In genomic region chr11:288328-289144, GRCh38 we compare ENCODE assay signal across 8 cellular contexts. TPM values are rescaled to one million over a fixed set of nuclear protein-coding genes. Genes with fewer than 3 reads are reported as not detected.
DNase-seq lines count a peak whose midpoint lies in the region; ATAC-seq, FAIRE-seq and TF ChIP-seq lines count a peak whose summit lies in the region.
"Had no signal": no experiment of that assay in that cellular context is flagged by ENCODE, and none has a peak within 500 bp of the region (broad histone marks: within the 10 kb centered on the region; RNA-seq: fewer than 3 reads in every experiment).

Gene PGGHG (plus strand): TSS chr11:289126. CDS start chr11:289817, 691 bp downstream.

- peak within 1 kb of the TSS; percentile 21 for H2AFZ ChIP-seq in trophoblast cell (ENCODE audit: insufficient read depth, low read length, poor library complexity)

- H2AK5ac ChIP-seq in trophoblast cell (ENCODE audit: low read length), result peak within 1 kb of the TSS; percentile 11

- peak within 1 kb of the TSS; percentile 94 for H3K27ac Mint-ChIP-seq in activated naive CD4-positive, alpha-beta T cell treated with anti-CD3 and anti-CD28 coated beads, Interleukin-2, amount 50 U/mL, for 24 hours

- H3K27ac ChIP-seq in cardiac muscle cell (no peak within 1 kb of the TSS), trophoblast cell (ENCODE audit: low read depth, low read length) (no peak within 1 kb of the TSS)

- DNase-seq in GM12891 (ENCODE audit: insufficient read length, low spot score) (peak; percentile 95), RCC 7860 (ENCODE audit: low spot score) (peak; percentile 18), cardiac muscle cell (ENCODE audit: low read depth in 1 of 2, low spot score in 1 of 2) (peak; percentile 50 to 78), trophoblast cell (peak; percentile 17 to 79), DMS153 treated with DMSO at 0.1 percent for 48 hours (lab: John Stamatoyannopoulos, UW; ENCODE audit: unreplicated experiment) (no peak)

- H2BK12ac ChIP-seq in trophoblast cell (ENCODE audit: low read length), result peak within 1 kb of the TSS; percentile 3

- peak within 1 kb of the TSS; percentile 40 for H4K8ac ChIP-seq in trophoblast cell (ENCODE audit: low read depth, low read length)

- no peak within 1 kb of the TSS for H3K9ac ChIP-seq in trophoblast cell (ENCODE audit: low read length)

- peak within 1 kb of the TSS; percentile 43 for H3K18ac ChIP-seq in trophoblast cell (ENCODE audit: low read length)

- no peaks in the 10 kb centered on the region for H3K36me3 ChIP-seq in cardiac muscle cell
- peaks cover 7 to 12% of the 10 kb centered on the region in 2 experiments for H3K36me3 ChIP-seq in trophoblast cell (ENCODE audit: control insufficient read depth in 1 of 2, insufficient read depth in 2 of 2, low read length in 2 of 2)

- no peaks in the 10 kb centered on the region for H3K9me3 ChIP-seq in cardiac muscle cell (ENCODE audit: low read depth)
- no peaks in the 10 kb centered on the region for H3K9me3 ChIP-seq in trophoblast cell (ENCODE audit: insufficient read depth, low read depth, low read length)

- H4K12ac ChIP-seq in trophoblast cell (ENCODE audit: low read depth, low read length), result peak within 1 kb of the TSS; percentile 33

- no peaks in the 10 kb centered on the region for H3K9me3 Mint-ChIP-seq in activated naive CD4-positive, alpha-beta T cell treated with anti-CD3 and anti-CD28 coated beads, Interleukin-2, amount 50 U/mL, for 24 hours

- no CpG with 5 or more reads among the region's 94 CpGs for WGBS in trophoblast cell (ENCODE audit: extremely low coverage, insufficient coverage, insufficient read length)

- peak; percentile 67 for ATAC-seq in HG02870 (IDR thresholded peaks at IDR 0.05; ENCODE audit: unreplicated experiment)

- peak within 1 kb of the TSS; percentile 18 for H3K4ac ChIP-seq in trophoblast cell (ENCODE audit: low read depth, low read length)

- peak within 1 kb of the TSS; percentile 72 for H3K4me3 ChIP-seq in cardiac muscle cell
- peak within 1 kb of the TSS; percentile 73 for H3K4me3 ChIP-seq in trophoblast cell (ENCODE audit: low read depth, low read length)

- FAIRE-seq in GM12891 (lab: Jason Lieb, UNC), result peak; percentile 69
- no peak for FAIRE-seq in RCC 7860 (lab: Jason Lieb, UNC)
- FAIRE-seq: colon had no signal

- peaks cover 6% of the 10 kb centered on the region for H3K79me2 ChIP-seq in trophoblast cell (ENCODE audit: control insufficient read depth, insufficient read depth, low read length, poor library complexity)

- H3K79me1 ChIP-seq in trophoblast cell (ENCODE audit: low read length), result peaks cover 10% of the 10 kb centered on the region

- H2BK5ac ChIP-seq in trophoblast cell (ENCODE audit: low read depth, low read length, poor library complexity), result no peak within 1 kb of the TSS

- H3K14ac ChIP-seq in trophoblast cell (ENCODE audit: low read length), result peak within 1 kb of the TSS; percentile 38

- peaks cover 16% of the 10 kb centered on the region for H3K27me3 ChIP-seq in cardiac muscle cell
- H3K27me3 ChIP-seq in trophoblast cell (ENCODE audit: insufficient read depth, low read length), result no peaks in the 10 kb centered on the region

- H3K4me1 Mint-ChIP-seq in activated naive CD4-positive, alpha-beta T cell treated with anti-CD3 and anti-CD28 coated beads, Interleukin-2, amount 50 U/mL, for 24 hours, result peaks cover 33% of the 10 kb centered on the region

- no peaks in the 10 kb centered on the region for H3K36me3 Mint-ChIP-seq in activated naive CD4-positive, alpha-beta T cell treated with anti-CD3 and anti-CD28 coated beads, Interleukin-2, amount 50 U/mL, for 24 hours

- TF ChIP-seq CTCF in cardiac muscle cell (IDR thresholded peaks at IDR 0.05; ENCODE audit: low read depth, low read length), result no peak

- peak within 1 kb of the TSS; percentile 79 for H3K4me2 ChIP-seq in trophoblast cell (ENCODE audit: low read length)

- TF ChIP-seq POLR2A in GM12891 (IDR thresholded peaks at IDR 0.05; ENCODE audit: low read depth, low read length), result no peak

- peak within 1 kb of the TSS; percentile 80 for H3K4me3 Mint-ChIP-seq in activated naive CD4-positive, alpha-beta T cell treated with anti-CD3 and anti-CD28 coated beads, Interleukin-2, amount 50 U/mL, for 24 hours

- no peaks in the 10 kb centered on the region for H3K27me3 Mint-ChIP-seq in activated naive CD4-positive, alpha-beta T cell treated with anti-CD3 and anti-CD28 coated beads, Interleukin-2, amount 50 U/mL, for 24 hours

- no peak within 1 kb of the TSS for H3K23ac ChIP-seq in trophoblast cell (ENCODE audit: low read length)

- peak within 1 kb of the TSS; percentile 29 for H2BK120ac ChIP-seq in trophoblast cell (ENCODE audit: insufficient read depth, low read length, poor library complexity)

- H3K4me1 ChIP-seq in cardiac muscle cell (ENCODE audit: low read depth), result no peaks in the 10 kb centered on the region
- peaks cover 24 to 33% of the 10 kb centered on the region in 2 experiments for H3K4me1 ChIP-seq in trophoblast cell (ENCODE audit: control insufficient read depth in 1 of 2, insufficient read depth in 2 of 2, low read length in 2 of 2)

- peak within 1 kb of the TSS; percentile 64 for H4K91ac ChIP-seq in trophoblast cell (ENCODE audit: low read depth, low read length)

TF ChIP-seq in GM12891, 5 proteins besides CTCF, POLR2A, EP300 and RAD21:
- TF ChIP-seq POLR2AphosphoS5 (IDR thresholded peaks at IDR 0.05; ENCODE audit: low read depth, low read length) (no peak), TAF1 (IDR thresholded peaks at IDR 0.05; ENCODE audit: low read depth, low read length) (no peak), PAX5 (IDR thresholded peaks at IDR 0.05; ENCODE audit: insufficient read depth, low read length, severe bottlenecking) (no peak), SPI1 (IDR thresholded peaks at IDR 0.05; ENCODE audit: low read depth, low read length) (no peak), POU2F2 (IDR thresholded peaks at IDR 0.05; ENCODE audit: low read depth, low read length) (no peak)

RNA-seq across cellular contexts. Expression of gene PGGHG, which starts in this region (rescaled TPM):
- polyA plus RNA-seq in GM12891 (2012; ENCODE audit: low read depth, missing spikeins), result 19.3 TPM
- 29.9 and 88.7 TPM in 2 replicates for total RNA-seq in cardiac muscle cell
- 33.1 and 42.4 TPM in 2 replicates for polyA plus RNA-seq in cardiac muscle cell
- polyA plus RNA-seq in trophoblast cell (2013), result 35.5 and 36.9 TPM in 2 replicates
